ENCODE assay signal across 19 cellular contexts in the genomic region with DNA sequence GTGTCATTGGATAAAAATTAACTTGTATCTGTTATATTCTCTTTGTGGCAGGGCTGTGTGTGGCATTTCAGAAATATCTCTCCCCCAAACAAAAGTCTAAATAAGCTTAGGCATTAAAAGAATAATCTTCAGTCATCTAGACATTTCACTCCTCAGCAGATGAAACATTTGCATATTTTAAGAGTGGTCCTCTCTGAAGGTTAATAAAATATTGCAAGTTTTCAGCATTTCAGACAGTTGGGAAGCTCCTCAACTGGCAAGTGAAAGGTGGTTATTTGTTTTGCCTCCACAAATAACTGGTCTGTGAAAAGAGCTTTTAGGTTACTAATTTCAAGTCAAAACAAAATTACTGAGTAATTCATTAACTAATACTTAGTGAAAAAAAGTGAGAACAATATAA.
"Had no signal": no experiment of that assay in that cellular context is flagged by ENCODE, and none has a peak within 500 bp of the region (broad histone marks: within the 10 kb centered on the region; RNA-seq: fewer than 3 reads in every experiment).

No MANE protein-coding gene starts in this region.

- ATAC-seq: activated CD8-positive, alpha-beta T cell treated with anti-CD3 and anti-CD28 coated beads for 36 hours; activated T-helper 17 cell treated with anti-CD3 and anti-CD28 coated beads, Interleukin-2, amount 50 U/mL, for 72 hours; foreskin keratinocyte; left lobe of liver; natural killer cell; pancreas; stimulated activated memory B cell treated with anti-CD40 and anti-IgM and Interleukin-4, amounts not matched to agents 10 μg/mL and 1 μg/mL and 100 μg/mL, for 72 hours had no signal

- DNase-seq: activated B cell treated with CpG ODN at 0.5 μM for 24 hours; activated CD4-positive, alpha-beta T cell treated with anti-CD3 and anti-CD28 coated beads for 4 hours; activated CD8-positive, alpha-beta T cell treated with anti-CD3 and anti-CD28 coated beads for 36 hours; activated naive CD4-positive, alpha-beta T cell; activated naive CD8-positive, alpha-beta T cell treated with anti-CD3 and anti-CD28 coated beads for 36 hours; activated T-cell treated with anti-CD3 and anti-CD28 coated beads, Interleukin-2, amount 50 U/mL, for 1 hour; anterior cingulate cortex; caudate nucleus; endodermal cell; foreskin keratinocyte; hippocampal formation; natural killer cell; pancreas; sigmoid colon; stimulated activated CD4-positive, alpha-beta T cell treated with anti-CD3 and anti-CD28 coated beads, Interleukin-4, amount 100 ng/mL, for 4 hours; testis had no signal
